In genomic region chr7:64098-64521, GRCh38 we compare ENCODE assay signal across 9 cellular contexts.
DNase-seq lines count a peak whose midpoint lies in the region; ATAC-seq and TF ChIP-seq lines count a peak whose summit lies in the region.
"Had no signal": no experiment of that assay in that cellular context is flagged by ENCODE, and none has a peak within 500 bp of the region (broad histone marks: within the 10 kb centered on the region; RNA-seq: fewer than 3 reads in every experiment).

No MANE protein-coding gene starts in this region.

- peak overlapping the region; percentile 38 for H2AFZ ChIP-seq in neural progenitor cell (replicated peaks)

- DNase-seq in Caco-2 (peak in 1 of 2 experiments; percentile 61), HT1080 (ENCODE audit: low read depth) (peak; percentile 66), SJSA1 (ENCODE audit: low read depth in 1 of 2, low spot score in 2 of 2) (peak; percentile 29 to 62), fibroblast of peridontal ligament (ENCODE audit: extremely low read depth) (peak; percentile 80), neural progenitor cell (ENCODE audit: low spot score) (peak; percentile 77)
- no peak for DNase-seq in activated CD8-positive, alpha-beta memory T cell treated with anti-CD3 and anti-CD28 coated beads, Interleukin-2, amount 50 U/mL, for 4 hours

- H3K27ac Mint-ChIP-seq in Caco-2 (ENCODE audit: unreplicated experiment) (no peak overlapping the region), neural progenitor cell (peak overlapping the region; percentile 89)

- H3K9me3 ChIP-seq in Caco-2 (no peaks in the 10 kb centered on the region), SJSA1 (replicated peaks) (no peaks in the 10 kb centered on the region; the same call in 1 of the 2 replicates), neural progenitor cell (ENCODE audit: low read depth) (no peaks in the 10 kb centered on the region)

- H3K36me3 ChIP-seq in Caco-2 (ENCODE audit: control insufficient read depth, insufficient read depth, low read length) = no peaks in the 10 kb centered on the region; the same call in 1 of the 2 replicates
- H3K36me3 ChIP-seq in SJSA1 = no peaks in the 10 kb centered on the region
- no peaks in the 10 kb centered on the region for H3K36me3 ChIP-seq in neural progenitor cell

- H3K27me3 Mint-ChIP-seq in Caco-2 (ENCODE audit: insufficient read depth, unreplicated experiment) = no peaks in the 10 kb centered on the region
- H3K27me3 Mint-ChIP-seq in neural progenitor cell (ENCODE audit: insufficient read depth, low read depth) = peaks cover 4% of the 10 kb centered on the region

- H3K9me3 Mint-ChIP-seq in Caco-2 (ENCODE audit: unreplicated experiment) (no peaks in the 10 kb centered on the region), neural progenitor cell (no peaks in the 10 kb centered on the region)
- H3K9me3 Mint-ChIP-seq: IgD-negative memory B cell had no signal

- CTCF ChIA-PET in Caco-2 (lab: Charles Lee) = interaction anchor here (0.6 to 1.4 kb wide), 5 partner anchors 56 to 203 kb away, joined by 3 to 9 read pairs (median 3); no protein-coding TSS in a partner anchor

- H3K4me3 ChIP-seq in Caco-2 (ENCODE audit: low read depth, low read length) = no peak overlapping the region
- no peak overlapping the region for H3K4me3 ChIP-seq in SJSA1
- H3K4me3 ChIP-seq in neural progenitor cell = no peak overlapping the region

- H3K79me2 ChIP-seq in neural progenitor cell (ENCODE audit: low read depth) = no peaks in the 10 kb centered on the region

- ATAC-seq in HG02973 (IDR thresholded peaks at IDR 0.05; ENCODE audit: unreplicated experiment) = no peak
- no peak for ATAC-seq in HG02610 (IDR thresholded peaks at IDR 0.05; ENCODE audit: unreplicated experiment)

- H3K4me1 Mint-ChIP-seq in Caco-2 (ENCODE audit: low read depth, unreplicated experiment) (no peaks in the 10 kb centered on the region), neural progenitor cell (peaks cover 23% of the 10 kb centered on the region)

- H3K36me3 Mint-ChIP-seq in Caco-2 (ENCODE audit: insufficient read depth, unreplicated experiment) = no peaks in the 10 kb centered on the region
- no peaks in the 10 kb centered on the region for H3K36me3 Mint-ChIP-seq in neural progenitor cell
- H3K36me3 Mint-ChIP-seq: IgD-negative memory B cell had no signal

- TF ChIP-seq CTCF in Caco-2 (IDR thresholded peaks at IDR 0.05; ENCODE audit: insufficient read depth in 1 of 2, low read depth in 1 of 2, low read length in 1 of 2, severe bottlenecking in 1 of 2, unreplicated experiment in 1 of 2) (peak; percentile 33 to 62), neural progenitor cell (IDR thresholded peaks at IDR 0.05) (peak; percentile 59)

- no peaks in the 10 kb centered on the region for H3K27me3 ChIP-seq in Caco-2 (replicated peaks; ENCODE audit: control insufficient read depth, insufficient read depth, low read length)
- H3K27me3 ChIP-seq in SJSA1 (replicated peaks) = no peaks in the 10 kb centered on the region
- no peaks in the 10 kb centered on the region for H3K27me3 ChIP-seq in neural progenitor cell

- H3K9ac ChIP-seq in neural progenitor cell = no peak overlapping the region

- H3K4me2 ChIP-seq in neural progenitor cell = no peak overlapping the region

- H3K4me1 ChIP-seq in Caco-2 (no peaks in the 10 kb centered on the region), SJSA1 (replicated peaks) (peaks cover 12% of the 10 kb centered on the region), neural progenitor cell (no peaks in the 10 kb centered on the region)

- POLR2A ChIA-PET in Caco-2 (lab: Charles Lee) = interaction anchor here (0.5 kb wide), 1 partner anchor 105 kb away, joined by 3 read pairs; no protein-coding TSS in a partner anchor

- H3K4me3 Mint-ChIP-seq in Caco-2 (ENCODE audit: unreplicated experiment) = no peak overlapping the region
- H3K4me3 Mint-ChIP-seq in neural progenitor cell = no peak overlapping the region
- H3K4me3 Mint-ChIP-seq: IgD-negative memory B cell had no signal

- intact Hi-C loops in Caco-2 (cut with micrococcal nuclease; ENCODE audit: unreplicated experiment) = no loop called here

- BruUV-seq in Caco-2 (replicated peaks; lab: Mats Ljungman, UMichigan) = no TSS peak

- no peaks in the 10 kb centered on the region for H3F3A ChIP-seq in neural progenitor cell (ENCODE audit: low read depth)

- H3K27ac ChIP-seq in SJSA1 (no peak overlapping the region), neural progenitor cell (no peak overlapping the region)

- no peaks in the 10 kb centered on the region for H4K20me1 ChIP-seq in neural progenitor cell (ENCODE audit: low read depth)
